ENCODE assay signal across 9 cellular contexts in the genomic region with DNA sequence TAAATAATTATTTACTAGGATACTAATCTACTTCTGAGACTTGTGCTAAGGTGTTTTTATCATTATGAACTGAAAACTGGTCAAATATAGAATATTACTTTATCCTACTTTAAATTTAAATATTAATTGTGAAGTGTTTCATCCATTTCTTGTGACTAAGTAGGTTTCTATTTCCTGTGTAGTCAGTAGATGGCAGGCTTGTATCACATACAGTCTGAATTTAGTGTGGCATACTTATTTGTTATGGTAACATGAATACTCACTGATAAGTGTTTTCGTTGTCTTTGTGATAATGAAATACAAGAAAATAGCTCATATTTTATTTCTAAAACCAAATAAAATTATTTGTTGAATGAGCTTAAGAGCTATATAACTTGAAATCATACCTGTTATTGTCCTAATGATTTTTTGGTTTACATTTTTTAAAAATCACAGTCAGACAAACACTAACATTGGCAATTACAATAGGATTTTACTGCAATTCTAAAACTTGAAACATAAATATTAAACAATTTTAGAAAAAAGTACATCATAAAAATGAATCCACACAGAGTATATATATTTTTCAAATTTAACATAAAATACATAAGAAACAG.
A peak's percentile ranks its signal among the peaks of the same experiment; 100 is the strongest.
DNase-seq lines count a peak whose midpoint lies in the region; ATAC-seq and TF ChIP-seq lines count a peak whose summit lies in the region.
"Had no signal": no experiment of that assay in that cellular context is flagged by ENCODE, and none has a peak within 500 bp of the region (broad histone marks: within the 10 kb centered on the region; RNA-seq: fewer than 3 reads in every experiment).

No MANE protein-coding gene starts in this region.

- H3K4me1 ChIP-seq in mesendoderm (ENCODE audit: control insufficient read depth, low read depth, low read length) (no peaks in the 10 kb centered on the region), ovary (ENCODE audit: insufficient read depth) (no peaks in the 10 kb centered on the region)
- H3K4me1 ChIP-seq: SJSA1 had no signal

- H3K23ac ChIP-seq in mesendoderm (ENCODE audit: low read length), result no peak overlapping the region

- no peak for TF ChIP-seq CTCF in ovary (IDR thresholded peaks at IDR 0.05)

- WGBS in mesendoderm (ENCODE audit: extremely low coverage, insufficient coverage, low lambda C conversion rate), result no CpG with 5 or more reads among the region's 1 CpG
- 0 to 6% (median 2%) methylated on average over 1 of the region's 1 CpG for WGBS in ovary, 3 donors

- H2AK5ac ChIP-seq in mesendoderm (ENCODE audit: low read length), result no peak overlapping the region

- no peaks in the 10 kb centered on the region for H3K9me3 ChIP-seq in ovary
- H3K9me3 ChIP-seq: SJSA1 had no signal

- TF ChIP-seq EP300 in ovary (IDR thresholded peaks at IDR 0.05), result no peak

- no peak overlapping the region for H3K56ac ChIP-seq in mesendoderm (ENCODE audit: low read length)

- H2BK5ac ChIP-seq in mesendoderm (ENCODE audit: low read length), result no peak overlapping the region

- ATAC-seq in HG02610 (IDR thresholded peaks at IDR 0.05; ENCODE audit: unreplicated experiment) (peak; percentile 84), HG02571 (IDR thresholded peaks at IDR 0.05; ENCODE audit: unreplicated experiment) (no peak), HG03097 (IDR thresholded peaks at IDR 0.05; ENCODE audit: low FRiP score, unreplicated experiment) (no peak)

- H2BK15ac ChIP-seq in mesendoderm (replicated peaks; ENCODE audit: low read depth), result no peak overlapping the region

- H3K4ac ChIP-seq in mesendoderm (ENCODE audit: low read depth, low read length), result no peak overlapping the region

- H3K79me1 ChIP-seq in mesendoderm (ENCODE audit: low read length), result no peaks in the 10 kb centered on the region

- H4K5ac ChIP-seq in mesendoderm (ENCODE audit: low read length), result no peak overlapping the region

- H3K4me3 ChIP-seq in mesendoderm (ENCODE audit: low read length) (no peak overlapping the region), ovary (no peak overlapping the region)
- H3K4me3 ChIP-seq: SJSA1 had no signal

- H3K36me3 ChIP-seq in mesendoderm (ENCODE audit: control insufficient read depth, insufficient read depth, low read length) (no peaks in the 10 kb centered on the region), ovary (no peaks in the 10 kb centered on the region)
- H3K36me3 ChIP-seq: SJSA1 had no signal

- TF ChIP-seq POLR2A in ovary (IDR thresholded peaks at IDR 0.05), result no peak

- H3K18ac ChIP-seq in mesendoderm (ENCODE audit: low read length), result no peak overlapping the region

- H3K4me2 ChIP-seq in mesendoderm (ENCODE audit: low read length), result no peak overlapping the region

- H4K8ac ChIP-seq in mesendoderm (ENCODE audit: low read depth, low read length), result no peak overlapping the region

- no peaks in the 10 kb centered on the region for H3K27me3 ChIP-seq in mesendoderm (ENCODE audit: insufficient read depth, low read length, poor library complexity)
- H3K27me3 ChIP-seq in ovary, result no peaks in the 10 kb centered on the region
- H3K27me3 ChIP-seq: SJSA1 had no signal

- intact Hi-C loops in ovary (cut with DNase I), result no loop called here

- no peak overlapping the region for H3K9ac ChIP-seq in mesendoderm (ENCODE audit: low read length)

- no peak overlapping the region for H3K27ac ChIP-seq in mesendoderm (ENCODE audit: low read depth, low read length)
- H3K27ac ChIP-seq in ovary, result no peak overlapping the region
- H3K27ac ChIP-seq: SJSA1 had no signal

- DNase-seq in EL (peak; percentile 7), NCI-H2029 (lab: John Stamatoyannopoulos, UW) (peak; percentile 0), astrocyte of the hippocampus (ENCODE audit: low read depth, low spot score) (peak; percentile 63), mesendoderm (peak; percentile 68), ovary (no peak)

- no peak overlapping the region for H2BK120ac ChIP-seq in mesendoderm (ENCODE audit: low read depth, low read length)

- H3K79me2 ChIP-seq in mesendoderm (ENCODE audit: control insufficient read depth, insufficient read depth, low read length), result no peaks in the 10 kb centered on the region

Comparison
In these comparisons a context has a peak if more than half of its experiments do, and no peak if none do; other contexts are left out.
1. DNase-seq: peak in EL (single experiment), NCI-H2029 (single experiment), astrocyte of the hippocampus (single experiment) and mesendoderm (single experiment); none in ovary (0 of 5).